Comparison of ENCODE assay signal across 1 cellular context in the genomic region with DNA sequence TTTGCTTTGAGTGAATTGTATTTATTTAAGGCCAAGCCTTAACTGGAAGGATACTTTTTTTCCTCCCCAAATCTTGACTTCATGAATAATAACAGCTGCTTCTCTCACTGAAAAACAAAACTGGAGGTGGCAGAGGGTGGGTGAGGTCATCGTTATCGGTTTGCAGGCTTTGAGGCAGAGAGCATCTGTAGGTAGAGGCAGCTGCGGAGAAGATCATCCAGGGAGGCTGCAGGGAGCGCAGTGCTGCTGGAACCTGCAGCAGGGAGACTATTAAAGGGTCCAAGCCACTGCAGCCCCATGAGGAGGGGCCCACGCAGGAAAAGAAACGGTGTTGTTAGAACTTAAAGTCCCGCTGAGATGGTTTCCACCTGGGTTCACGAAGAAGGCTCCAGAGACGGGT.
TF ChIP-seq lines count a peak whose summit lies in the region.

No MANE protein-coding gene starts in this region.

TF ChIP-seq in GM23338, 12 proteins besides CTCF, POLR2A, EP300 and RAD21 (continued from another document):
- TF ChIP-seq JUNB (IDR thresholded peaks at IDR 0.05; ENCODE audit: unreplicated experiment) = no peak
